Comparison of ENCODE assay signal across 8 cellular contexts in genomic region chrX:55135171-55135570, GRCh38. TPM values are rescaled to one million over a fixed set of nuclear protein-coding genes. Genes with fewer than 3 reads are reported as not detected.
DNase-seq lines count a peak whose midpoint lies in the region; ATAC-seq and TF ChIP-seq lines count a peak whose summit lies in the region.

No MANE protein-coding gene starts in this region.

- DNase-seq in BJ (ENCODE audit: low read depth) (no peak), GM23248 (peak; percentile 47), cardiac fibroblast (ENCODE audit: low read depth in 2 of 2) (peak; percentile 49 to 65), memory B cell (ENCODE audit: low spot score in 2 of 2) (no peak), upper lobe of left lung (peak in 1 of 2 donors; percentile 23), NK-92 (lab: John Stamatoyannopoulos, UW; ENCODE audit: unreplicated experiment) (no peak)

- TF ChIP-seq EP300 in upper lobe of left lung (IDR thresholded peaks at IDR 0.05), result no peak

- in situ Hi-C loops in GM23248 (cut with MboI), result no loop called here

- H3K27ac ChIP-seq in GM23248, result no peak overlapping the region
- no peak overlapping the region for H3K27ac ChIP-seq in upper lobe of left lung

- WGBS in GM23248 (ENCODE audit: low coverage in 1 of 2, low lambda C conversion rate in 2 of 2, missing lambda C conversion rate in 2 of 2), 2 experiments, result 0% methylated on average over 1 of the region's 1 CpG
- 0 to 17% methylated on average over 1 of the region's 1 CpG for WGBS in upper lobe of left lung, 2 donors

- no peak overlapping the region for H3K9ac ChIP-seq in GM23248

- H3K4me3 ChIP-seq in BJ (ENCODE audit: low read depth, low read length) (no peak overlapping the region), GM23248 (no peak overlapping the region), cardiac fibroblast (replicated peaks in 1 of 2; ENCODE audit: low read depth in 2 of 2, low read length in 2 of 2) (no peak overlapping the region), upper lobe of left lung (no peak overlapping the region)

- no peaks in the 10 kb centered on the region for H4K20me1 ChIP-seq in GM23248 (ENCODE audit: insufficient read depth)

- H3K4me2 ChIP-seq in GM23248 (ENCODE audit: unreplicated experiment), result no peak overlapping the region

- POLR2A ChIA-PET in BJ (lab: Charles Lee), result no interaction called here

- H3K27me3 ChIP-seq in BJ (ENCODE audit: control insufficient read depth, insufficient read depth, low read length) (no peaks in the 10 kb centered on the region), GM23248 (replicated peaks; ENCODE audit: insufficient read depth) (no peaks in the 10 kb centered on the region), upper lobe of left lung (no peaks in the 10 kb centered on the region)

- no peaks in the 10 kb centered on the region for H3K79me2 ChIP-seq in GM23248 (ENCODE audit: insufficient read depth)

- H3K9me2 ChIP-seq in GM23248 (ENCODE audit: insufficient read depth), result no peaks in the 10 kb centered on the region

- peak; percentile 85 for ATAC-seq in SK-N-SH treated with all-trans-retinoic acid at 6 μM for 48 hours
- no peak for ATAC-seq in memory B cell (ENCODE audit: low read depth)
- no peak for ATAC-seq in upper lobe of left lung (ENCODE audit: low FRiP score in 2 of 2)
- no peak for ATAC-seq in HG03565 (IDR thresholded peaks at IDR 0.05; ENCODE audit: unreplicated experiment)

- TF ChIP-seq CTCF in BJ (IDR thresholded peaks at IDR 0.05; ENCODE audit: insufficient read depth, low read depth, low read length) (peak; percentile 51), cardiac fibroblast (IDR thresholded peaks at IDR 0.05; ENCODE audit: low read depth, low read length) (peak; percentile 61), upper lobe of left lung (IDR thresholded peaks at IDR 0.05) (peak; percentile 43 to 67 (median 50))

- CTCF ChIA-PET in BJ (lab: Yijun Ruan, JAX), result interaction anchor here (0.6 to 1.7 kb wide), 12 partner anchors 9 to 1598 kb away, joined by 3 to 9 read pairs (median 4); partner anchors contain the start of gene MAGEH1

- no peak overlapping the region for H3K4me3 Mint-ChIP-seq in memory B cell

- TF ChIP-seq POLR2A in upper lobe of left lung (IDR thresholded peaks at IDR 0.05), result no peak

- peaks cover 3% of the 10 kb centered on the region for H3K36me3 Mint-ChIP-seq in memory B cell

- H3K9me3 ChIP-seq in GM23248 (ENCODE audit: low read depth) (no peaks in the 10 kb centered on the region), upper lobe of left lung (no peaks in the 10 kb centered on the region)

- H2AFZ ChIP-seq in GM23248, result no peak overlapping the region

- peak overlapping the region; percentile 47 for H3K27ac Mint-ChIP-seq in memory B cell

- H3F3A ChIP-seq in GM23248 (ENCODE audit: insufficient read depth), result no peaks in the 10 kb centered on the region

- H3K4me1 ChIP-seq in GM23248 (ENCODE audit: insufficient read depth), result no peaks in the 10 kb centered on the region
- H3K4me1 ChIP-seq in upper lobe of left lung, result no peaks in the 10 kb centered on the region

- H3K27me3 Mint-ChIP-seq in memory B cell, result peaks cover 2% of the 10 kb centered on the region

- peaks cover 3% of the 10 kb centered on the region for H3K9me3 Mint-ChIP-seq in memory B cell

- H3K36me3 ChIP-seq in BJ (ENCODE audit: control insufficient read depth, insufficient read depth, low read length) (no peaks in the 10 kb centered on the region), GM23248 (ENCODE audit: low read depth) (no peaks in the 10 kb centered on the region), upper lobe of left lung (no peaks in the 10 kb centered on the region)

- H3K4me1 Mint-ChIP-seq in memory B cell, result no peaks in the 10 kb centered on the region

TF ChIP-seq in SK-N-SH treated with all-trans-retinoic acid at 6 μM for 48 hours, 23 proteins besides CTCF, POLR2A, EP300 and RAD21:
- TF ChIP-seq OSR1 (CRISPR knock-in tag; IDR thresholded peaks at IDR 0.05) (no peak), SNAI2 (CRISPR knock-in tag; IDR thresholded peaks at IDR 0.05) (no peak), CREB5 (CRISPR knock-in tag; IDR thresholded peaks at IDR 0.05; ENCODE audit: low read depth) (no peak), TCF4 (CRISPR knock-in tag; IDR thresholded peaks at IDR 0.05; ENCODE audit: borderline replicate concordance) (no peak), BACH2 (CRISPR knock-in tag; IDR thresholded peaks at IDR 0.05; ENCODE audit: borderline replicate concordance) (no peak), ZFP3 (CRISPR knock-in tag; IDR thresholded peaks at IDR 0.05) (no peak), RARB (CRISPR knock-in tag; IDR thresholded peaks at IDR 0.05) (no peak), ISL1 (CRISPR knock-in tag; IDR thresholded peaks at IDR 0.05) (no peak), GLIS3 (CRISPR knock-in tag; IDR thresholded peaks at IDR 0.05) (no peak), TSHZ2 (CRISPR knock-in tag; IDR thresholded peaks at IDR 0.05) (no peak), POU6F1 (CRISPR knock-in tag; IDR thresholded peaks at IDR 0.05; ENCODE audit: borderline replicate concordance, low read depth) (no peak), ARNTL (CRISPR knock-in tag; IDR thresholded peaks at IDR 0.05; ENCODE audit: borderline replicate concordance, low read depth) (no peak), ZNF70 (CRISPR knock-in tag; IDR thresholded peaks at IDR 0.05) (no peak), CSDC2 (CRISPR knock-in tag; IDR thresholded peaks at IDR 0.05) (no peak)

RNA-seq across cellular contexts. Expression of gene PAGE2, which starts 46.4 kb away (rescaled TPM):
- polyA plus RNA-seq in BJ (2011; rRNA removed) (not detected in 2 replicates), GM23248 (2016; fragmentation: Nextera tagmentation; extraction: Ambion mirVana) (not detected in 2 replicates)
- polyA minus RNA-seq in BJ (2011; rRNA and poly(A)+ RNA removed), result not detected in 2 replicates
- total RNA-seq in GM23248 (2014; rRNA removed; shearing (Covaris generic)), result not detected in 2 replicates
- total RNA-seq in upper lobe of left lung, result not detected

Comparison
In these comparisons a context has a peak if more than half of its experiments do, and no peak if none do; other contexts are left out.
1. DNase-seq: peak in GM23248 (single experiment) and cardiac fibroblast (2 of 2); none in BJ (single experiment), memory B cell (0 of 2) and NK-92 (single experiment).
2. Peak in every context shown above with its lines, with median percentiles within 50 percentile points of each other: CTCF ChIP-seq.